Comparison of ENCODE assay signal across 1 cellular context in the genomic region with DNA sequence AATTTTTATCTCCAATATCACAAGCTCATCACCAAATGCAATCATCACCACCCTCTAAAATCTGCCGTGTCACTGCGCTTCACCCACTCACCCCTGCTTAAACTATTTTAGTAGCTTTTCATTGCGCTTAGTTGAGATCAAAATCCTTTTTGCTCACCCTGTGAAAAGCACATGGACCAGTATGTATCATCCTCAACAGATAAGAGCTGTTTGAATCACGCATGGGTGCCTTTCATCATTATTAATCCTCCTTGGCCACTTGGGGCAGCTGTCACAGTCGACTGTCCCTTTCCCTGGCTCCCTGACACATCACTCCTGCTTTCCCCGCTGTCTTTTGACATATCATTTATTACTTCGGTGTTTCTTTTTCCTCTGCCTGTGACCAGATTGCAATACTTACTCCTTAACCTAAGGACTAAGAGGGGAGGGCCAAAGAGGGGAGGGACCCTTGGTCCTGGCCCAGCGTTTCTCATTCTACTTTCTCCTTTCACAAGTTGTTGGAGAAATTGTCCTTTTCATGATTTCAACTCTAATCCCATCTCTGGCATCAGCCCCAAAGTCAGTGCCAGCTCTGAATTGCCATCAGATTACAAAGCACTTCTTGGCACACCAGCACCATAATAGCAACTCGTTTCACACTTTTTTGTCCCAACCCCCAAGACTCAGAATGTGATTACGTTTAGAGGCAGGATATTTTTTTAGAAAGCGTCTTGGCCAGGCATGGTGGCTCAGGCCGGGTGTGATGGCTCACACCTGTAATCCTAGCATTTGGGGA.
TF ChIP-seq lines count a peak whose summit lies in the region.

No MANE protein-coding gene starts in this region.

TF ChIP-seq in GM12878, 131 proteins besides CTCF, POLR2A, EP300 and RAD21:
- TF ChIP-seq PAX5 (IDR thresholded peaks at IDR 0.05; ENCODE audit: borderline replicate concordance, low read depth, low read length): 0 out of 2 replicates have a peak, but pooled peaks have one; percentile 29
- TF ChIP-seq HSF1 (IDR thresholded peaks at IDR 0.05; ENCODE audit: low read depth, low read length): no peak
- TF ChIP-seq, protein P1, sequence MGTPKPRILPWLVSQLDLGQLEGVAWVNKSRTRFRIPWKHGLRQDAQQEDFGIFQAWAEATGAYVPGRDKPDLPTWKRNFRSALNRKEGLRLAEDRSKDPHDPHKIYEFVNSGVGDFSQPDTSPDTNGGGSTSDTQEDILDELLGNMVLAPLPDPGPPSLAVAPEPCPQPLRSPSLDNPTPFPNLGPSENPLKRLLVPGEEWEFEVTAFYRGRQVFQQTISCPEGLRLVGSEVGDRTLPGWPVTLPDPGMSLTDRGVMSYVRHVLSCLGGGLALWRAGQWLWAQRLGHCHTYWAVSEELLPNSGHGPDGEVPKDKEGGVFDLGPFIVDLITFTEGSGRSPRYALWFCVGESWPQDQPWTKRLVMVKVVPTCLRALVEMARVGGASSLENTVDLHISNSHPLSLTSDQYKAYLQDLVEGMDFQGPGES (IDR thresholded peaks at IDR 0.05): no peak
